In the genomic region with DNA sequence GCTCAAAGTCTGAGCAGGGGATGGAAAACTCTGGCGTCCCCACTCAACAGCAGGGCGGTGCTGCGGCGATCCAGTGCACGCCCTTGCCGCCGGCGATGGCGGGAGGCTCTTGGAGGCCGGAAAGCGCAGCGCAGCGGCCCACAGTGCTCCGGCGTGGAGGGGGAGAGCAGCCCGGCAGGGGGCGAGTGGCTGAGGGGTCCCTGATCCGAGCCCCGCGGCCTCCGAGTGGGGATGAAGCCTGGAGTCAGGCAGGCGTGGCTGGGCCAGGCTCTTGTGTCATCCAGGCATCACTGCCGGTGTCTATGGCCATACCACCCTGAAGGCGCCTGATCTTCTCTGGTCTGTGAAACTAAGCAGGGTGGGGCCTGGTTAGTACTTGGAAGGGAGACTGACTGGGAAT, we compare ENCODE assay signal across 27 cellular contexts.
"Had no signal": no experiment of that assay in that cellular context is flagged by ENCODE, and none has a peak within 500 bp of the region (broad histone marks: within the 10 kb centered on the region; RNA-seq: fewer than 3 reads in every experiment).

No MANE protein-coding gene starts in this region.

- DNase-seq: activated CD4-positive, alpha-beta memory T cell treated with anti-CD3 and anti-CD28 coated beads for 36 hours; activated CD4-positive, alpha-beta T cell treated with anti-CD3 and anti-CD28 coated beads for 1 hour; activated CD4-positive, alpha-beta T cell treated with anti-CD3 and anti-CD28 coated beads for 4 hours; activated CD4-positive, alpha-beta T cell treated with anti-CD3 and anti-CD28 coated beads, Interleukin-2, amount 50 U/mL, for 1 hour; activated CD8-positive, alpha-beta memory T cell treated with anti-CD3 and anti-CD28 coated beads, Interleukin-2, amount 10 ng/mL, durations not matched to agents 7 days and 5 days; activated CD8-positive, alpha-beta memory T cell treated with anti-CD3 and anti-CD28 coated beads, Interleukin-2, amount 50 U/mL, for 4 hours; activated CD8-positive, alpha-beta T cell treated with anti-CD3 and anti-CD28 coated beads, Interleukin-2, amount 10 ng/mL, durations not matched to agents 7 days and 5 days; activated effector memory CD4-positive, alpha-beta T cell treated with anti-CD3 and anti-CD28 coated beads, Interleukin-2, amount 50 U/mL, for 16 hours; activated naive CD4-positive, alpha-beta T cell; activated naive CD4-positive, alpha-beta T cell treated with anti-CD3 and anti-CD28 coated beads, Interleukin-2, amount 10 ng/mL, durations not matched to agents 7 days and 5 days; activated naive CD8-positive, alpha-beta T cell treated with anti-CD3 and anti-CD28 coated beads, Interleukin-2, amount 10 ng/mL, durations not matched to agents 7 days and 5 days; activated T-cell treated with anti-CD3 and anti-CD28 coated beads, Interleukin-2, amount 50 U/mL, for 1 hour; activated T-cell treated with anti-CD3 and anti-CD28 coated beads, Interleukin-2, amount 50 U/mL, for 48 hours; dorsolateral prefrontal cortex; effector memory CD4-positive, alpha-beta T cell; erythroblast; esophagus squamous epithelium; foreskin melanocyte; head of caudate nucleus; T-helper 2 cell had no signal

- H3K27ac ChIP-seq: ascending aorta, breast epithelium, cardiac muscle cell, coronary artery, dorsolateral prefrontal cortex, esophagus squamous epithelium, VCaP had no signal

- H3K36me3 ChIP-seq: ascending aorta, breast epithelium, cardiac muscle cell, esophagus squamous epithelium had no signal

- H3K4me3 ChIP-seq: ascending aorta, breast epithelium, cardiac muscle cell, coronary artery, dorsolateral prefrontal cortex, esophagus squamous epithelium had no signal

- ATAC-seq: activated CD8-positive, alpha-beta memory T cell treated with anti-CD3 and anti-CD28 coated beads, Interleukin-2, amount 10 ng/mL, durations not matched to agents 7 days and 5 days; activated CD8-positive, alpha-beta T cell treated with anti-CD3 and anti-CD28 coated beads, Interleukin-2, amount 10 ng/mL, durations not matched to agents 7 days and 5 days; activated naive CD4-positive, alpha-beta T cell treated with anti-CD3 and anti-CD28 coated beads, Interleukin-2, amount 50 U/mL, for 72 hours; WTC11 had no signal

- H3K9me3 ChIP-seq: ascending aorta, breast epithelium had no signal

- H3K27me3 ChIP-seq: ascending aorta, breast epithelium, cardiac muscle cell, esophagus squamous epithelium had no signal

- H3K4me1 ChIP-seq: ascending aorta, breast epithelium, esophagus squamous epithelium had no signal
